31 cellular contexts compared by ENCODE assay signal in the genomic region with DNA sequence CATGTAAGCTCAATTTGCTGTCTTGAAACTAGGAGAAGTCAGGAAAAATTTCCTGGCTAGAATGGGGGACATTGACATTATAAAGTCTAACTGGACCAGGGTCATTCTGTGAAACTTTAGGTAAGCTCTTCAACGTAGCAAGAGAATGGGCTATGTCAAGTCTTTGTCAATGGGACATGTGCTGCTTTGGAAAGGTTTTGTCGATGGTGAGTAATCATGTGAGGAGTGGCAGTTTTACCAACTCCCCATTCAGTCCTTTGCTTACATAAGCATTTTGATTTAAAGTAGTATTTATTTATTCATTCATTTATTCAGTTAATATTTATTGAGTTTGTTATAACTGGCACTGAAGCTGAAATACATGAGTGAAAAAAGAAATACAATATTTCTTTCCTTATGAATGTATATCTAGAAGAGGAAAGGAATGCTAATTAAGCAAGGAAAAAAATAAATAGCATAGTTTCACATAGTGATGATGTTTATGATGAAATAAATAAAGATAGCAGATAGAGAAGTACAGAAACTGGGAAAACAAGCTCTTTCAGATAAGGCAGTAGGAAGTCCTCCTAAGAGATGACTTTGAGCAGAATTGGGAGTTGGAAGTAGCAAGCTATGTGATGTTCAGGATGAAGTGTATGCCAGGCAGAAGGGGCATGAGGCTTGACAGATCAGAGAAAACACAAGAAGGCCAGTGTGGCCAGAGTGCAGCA. TPM values are rescaled to one million over a fixed set of nuclear protein-coding genes. Genes with fewer than 3 reads are reported as not detected.
"Had no signal": no experiment of that assay in that cellular context is flagged by ENCODE, and none has a peak within 500 bp of the region (broad histone marks: within the 10 kb centered on the region; RNA-seq: fewer than 3 reads in every experiment).

No MANE protein-coding gene starts in this region.

- DNase-seq: activated CD4-positive, alpha-beta T cell treated with anti-CD3 and anti-CD28 coated beads, Interleukin-2, amount 10 ng/mL, durations not matched to agents 24 days and 14 days; activated CD4-positive, alpha-beta T cell treated with anti-CD3 and anti-CD28 coated beads, Interleukin-2, amount 50 U/mL, for 4 hours; activated CD8-positive, alpha-beta T cell treated with anti-CD3 and anti-CD28 coated beads for 36 hours; activated gamma-delta T cell; activated naive CD4-positive, alpha-beta T cell treated with Interleukin-2 at 50 U/mL for 16 hours; activated naive CD8-positive, alpha-beta T cell treated with anti-CD3 and anti-CD28 coated beads, Interleukin-2, amount 10 ng/mL, durations not matched to agents 7 days and 5 days; activated T-cell treated with anti-CD3 and anti-CD28 coated beads, Interleukin-2, amount 50 U/mL, for 1 hour; activated T-cell treated with anti-CD3 and anti-CD28 coated beads, Interleukin-2, amount 50 U/mL, for 72 hours; brain microvascular endothelial cell; MM.1S; MV-4-11; NCI-H1092; NCI-H1436 treated with DMSO at 0.1 percent for 48 hours; NCI-H1694 treated with DMSO at 0.1 percent for 48 hours; NCI-H2029; NCI-H510A; NCI-H526; NCI-H748 treated with DMSO at 0.1 percent for 48 hours; NK-92 treated with Interleukin-12 subunit alpha and Interleukin-12 subunit beta, amount 100 ng/mL, for 24 hours; PC-3; SIG-M5; T-cell; T-helper 2 cell; T-helper 9 cell had no signal

- ATAC-seq: activated CD8-positive, alpha-beta T cell treated with anti-CD3 and anti-CD28 coated beads for 36 hours; activated T-cell treated with anti-CD3 and anti-CD28 coated beads, Interleukin-2, amount 50 U/mL, for 72 hours; activated T-helper 17 cell treated with anti-CD3 and anti-CD28 coated beads, Interleukin-2, amount 50 U/mL, for 72 hours; PC-3; Right ventricle myocardium inferior; SK-N-SH treated with all-trans-retinoic acid at 6 μM for 48 hours; T-cell had no signal

- FAIRE-seq: RCC 7860 had no signal

- H3K27ac ChIP-seq: brain microvascular endothelial cell, cardiac muscle cell, KMS-11, RWPE1 had no signal

- H3K4me3 ChIP-seq: cardiac muscle cell had no signal

- H3K36me3 ChIP-seq: brain microvascular endothelial cell, cardiac muscle cell had no signal

- H3K27me3 ChIP-seq: brain microvascular endothelial cell, cardiac muscle cell had no signal

RNA-seq across cellular contexts. Expression of gene RAB27B, which starts 25.4 kb away (rescaled TPM):
- total RNA-seq: activated CD8-positive, alpha-beta T cell treated with anti-CD3 and anti-CD28 coated beads for 36 hours had no signal
